ENCODE assay signal across 10 cellular contexts in the genomic region with DNA sequence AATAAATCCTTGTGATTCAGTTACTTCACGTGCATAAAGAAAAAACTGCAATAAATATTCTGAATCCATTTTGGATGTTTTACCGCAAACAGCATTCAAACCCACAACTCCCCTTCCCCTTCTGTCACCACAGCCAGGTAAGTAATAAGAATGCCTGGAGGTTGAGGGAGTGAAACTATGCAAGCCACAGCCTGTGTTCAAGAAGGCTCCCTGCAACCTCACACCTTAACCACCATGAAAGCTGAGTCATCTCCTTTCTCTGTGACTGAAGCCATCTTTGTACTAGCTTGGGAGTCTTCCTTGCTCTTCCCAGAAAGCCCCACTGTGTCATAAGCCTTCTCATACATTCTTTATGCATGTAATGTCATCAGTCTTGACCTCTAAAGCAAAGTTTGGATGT.
A peak's percentile ranks its signal among the peaks of the same experiment; 100 is the strongest.
DNase-seq lines count a peak whose midpoint lies in the region; ATAC-seq, FAIRE-seq and TF ChIP-seq lines count a peak whose summit lies in the region.
"Had no signal": no experiment of that assay in that cellular context is flagged by ENCODE, and none has a peak within 500 bp of the region (broad histone marks: within the 10 kb centered on the region; RNA-seq: fewer than 3 reads in every experiment).

No MANE protein-coding gene starts in this region.

- H3K36me3 ChIP-seq in kidney (ENCODE audit: control insufficient read depth in 1 of 2, insufficient read depth in 2 of 2, low read length in 2 of 2): no peaks in the 10 kb centered on the region

- no peaks in the 10 kb centered on the region for H3K36me3 Mint-ChIP-seq in activated naive CD4-positive, alpha-beta T cell treated with anti-CD3 and anti-CD28 coated beads for 36 hours (ENCODE audit: low read depth)

- H3K4me1 ChIP-seq in kidney (ENCODE audit: control insufficient read depth in 1 of 2, insufficient read depth in 1 of 2, low read depth in 1 of 2, low read length in 2 of 2): no peaks in the 10 kb centered on the region
- H3K4me1 ChIP-seq: psoas muscle had no signal

- H3K4me3 ChIP-seq in kidney (ENCODE audit: low read length in 2 of 2): no peak overlapping the region
- H3K4me3 ChIP-seq: psoas muscle had no signal

- H3K4me1 Mint-ChIP-seq in activated naive CD4-positive, alpha-beta T cell treated with anti-CD3 and anti-CD28 coated beads for 36 hours (ENCODE audit: low read depth): no peaks in the 10 kb centered on the region
- H3K4me1 Mint-ChIP-seq: central memory CD8-positive, alpha-beta T cell had no signal

- no peak overlapping the region for H3K27ac ChIP-seq in kidney (ENCODE audit: low read depth in 2 of 2, low read length in 2 of 2)
- H3K27ac ChIP-seq: psoas muscle had no signal

- CTCF ChIA-PET in activated naive CD4-positive, alpha-beta T cell treated with anti-CD3 and anti-CD28 coated beads for 36 hours (lab: Charles Lee): no interaction called here

- H3K27ac Mint-ChIP-seq in activated naive CD4-positive, alpha-beta T cell treated with anti-CD3 and anti-CD28 coated beads for 36 hours: no peak overlapping the region

- FAIRE-seq in kidney (lab: Jason Lieb, UNC): no peak

- H3K9me3 ChIP-seq in kidney (ENCODE audit: control insufficient read depth in 1 of 2, low read length in 2 of 2): no peaks in the 10 kb centered on the region
- H3K9me3 ChIP-seq: psoas muscle had no signal

- H3K9me3 Mint-ChIP-seq in activated naive CD4-positive, alpha-beta T cell treated with anti-CD3 and anti-CD28 coated beads for 36 hours: no peaks in the 10 kb centered on the region

- H3K4me3 Mint-ChIP-seq in activated naive CD4-positive, alpha-beta T cell treated with anti-CD3 and anti-CD28 coated beads for 36 hours: no peak overlapping the region
- H3K4me3 Mint-ChIP-seq: central memory CD8-positive, alpha-beta T cell had no signal

- no peak for TF ChIP-seq CTCF in kidney (IDR thresholded peaks at IDR 0.05; ENCODE audit: borderline replicate concordance, extremely low read depth, insufficient read depth)

- ATAC-seq in HG02610 (IDR thresholded peaks at IDR 0.05; ENCODE audit: unreplicated experiment) (peak; percentile 100), HG03469 (IDR thresholded peaks at IDR 0.05; ENCODE audit: unreplicated experiment) (peak; percentile 99)
- ATAC-seq: psoas muscle had no signal

- intact Hi-C loops in activated naive CD4-positive, alpha-beta T cell treated with anti-CD3 and anti-CD28 coated beads for 36 hours (cut with micrococcal nuclease): no loop called here
- intact Hi-C loops in kidney (cut with DNase I): no loop called here

- peak; percentile 11 for DNase-seq in activated naive CD4-positive, alpha-beta T cell treated with anti-CD3 and anti-CD28 coated beads for 36 hours
- no peak for DNase-seq in activated naive CD4-positive, alpha-beta T cell (lab: John Stamatoyannopoulos, UW)
- peak; percentile 54 for DNase-seq in renal cortical epithelial cell (ENCODE audit: low read depth)
- no peak for DNase-seq in kidney
- DNase-seq in pons (ENCODE audit: low spot score): no peak
- DNase-seq in erythroblast (lab: John Stamatoyannopoulos, UW): no peak
- DNase-seq: psoas muscle had no signal

- no peaks in the 10 kb centered on the region for H3K27me3 Mint-ChIP-seq in activated naive CD4-positive, alpha-beta T cell treated with anti-CD3 and anti-CD28 coated beads for 36 hours (ENCODE audit: low read depth)
- H3K27me3 Mint-ChIP-seq: central memory CD8-positive, alpha-beta T cell had no signal

- H3K9ac ChIP-seq in kidney (ENCODE audit: low read length in 2 of 2): no peak overlapping the region

- no peak for TF ChIP-seq POLR2A in erythroblast (IDR thresholded peaks at IDR 0.05; ENCODE audit: low read length)

Comparison
In these comparisons a context has a peak if more than half of its experiments do, and no peak if none do; other contexts are left out.
1. DNase-seq: peak in activated naive CD4-positive, alpha-beta T cell treated with anti-CD3 and anti-CD28 coated beads for 36 hours (single experiment) and renal cortical epithelial cell (single experiment); none in activated naive CD4-positive, alpha-beta T cell (0 of 4), kidney (single experiment), pons (single experiment) and erythroblast (0 of 2).